Comparison of ENCODE assay signal across 18 cellular contexts in genomic region chr16:57527610-57528360, GRCh38. TPM values are rescaled to one million over a fixed set of nuclear protein-coding genes. Genes with fewer than 3 reads are reported as not detected.
DNase-seq lines count a peak whose midpoint lies in the region; ATAC-seq and TF ChIP-seq lines count a peak whose summit lies in the region.
"Had no signal": no experiment of that assay in that cellular context is flagged by ENCODE, and none has a peak within 500 bp of the region (broad histone marks: within the 10 kb centered on the region; RNA-seq: fewer than 3 reads in every experiment).

No MANE protein-coding gene starts in this region.

- TF ChIP-seq CTCF in H9 (conservative IDR thresholded peaks at IDR 0.05), result no peak
- no peak for TF ChIP-seq CTCF in glutamatergic neuron (IDR thresholded peaks at IDR 0.05; ENCODE audit: partially characterized antibody, unreplicated experiment)
- TF ChIP-seq CTCF in neural progenitor cell (IDR thresholded peaks at IDR 0.05), result no peak

- H3T11ph ChIP-seq in H9 (ENCODE audit: low read length), result no peak overlapping the region

- H2BK5ac ChIP-seq in H9 (ENCODE audit: insufficient read length, low read length), result no peak overlapping the region

- peak overlapping the region in 7 of 11 experiments; percentile 59 to 77 (median 73); a peak in 10 of 22 replicates for H3K27ac ChIP-seq in BLaER1 treated with 17β-estradiol and CSF1 and Interleukin-3, amounts not matched to agents 10 nM and 100 nM
- H3K27ac ChIP-seq in H9 (ENCODE audit: insufficient read length, low read depth, low read length), result no peak overlapping the region
- no peak overlapping the region for H3K27ac ChIP-seq in neural progenitor cell
- H3K27ac ChIP-seq: colonic mucosa, ovary, stomach had no signal

- peak overlapping the region; percentile 55 to 81 for H3K4me3 Mint-ChIP-seq in H9
- H3K4me3 Mint-ChIP-seq in glutamatergic neuron (ENCODE audit: unreplicated experiment), result peak overlapping the region; percentile 13
- H3K4me3 Mint-ChIP-seq in neural progenitor cell, result no peak overlapping the region
- no peak overlapping the region for H3K4me3 Mint-ChIP-seq in activated naive CD8-positive, alpha-beta T cell treated with anti-CD3 and anti-CD28 coated beads, Interleukin-2, amount 50 U/mL, for 24 hours
- H3K4me3 Mint-ChIP-seq: activated CD4-positive, alpha-beta T cell treated with anti-CD3 and anti-CD28 coated beads, Interleukin-2, amount 10 ng/mL, durations not matched to agents 24 days and 14 days had no signal

- H3K18ac ChIP-seq in H9 (ENCODE audit: insufficient read length, low read depth, low read length), result peak overlapping the region; percentile 14

- no peak overlapping the region for H4K8ac ChIP-seq in H9 (replicated peaks; ENCODE audit: insufficient read length, low read depth, low read length)

- H3K79me1 ChIP-seq in H9 (ENCODE audit: insufficient read depth, low read depth, low read length, poor library complexity, severe bottlenecking), result no peaks in the 10 kb centered on the region

- DNase-seq in H9 (no peak), glutamatergic neuron (no peak), neural progenitor cell (ENCODE audit: low spot score) (no peak), NCI-H187 treated with DMSO at 0.1 percent for 48 hours (lab: John Stamatoyannopoulos, UW) (no peak)
- no peak for DNase-seq in activated naive CD8-positive, alpha-beta T cell treated with anti-CD3 and anti-CD28 coated beads, Interleukin-2, amount 50 U/mL, for 24 hours
- DNase-seq: activated CD4-positive, alpha-beta T cell treated with anti-CD3 and anti-CD28 coated beads, Interleukin-2, amount 10 ng/mL, durations not matched to agents 24 days and 14 days; activated naive CD4-positive, alpha-beta T cell treated with anti-CD3 and anti-CD28 coated beads, Interleukin-2, amount 50 U/mL, for 16 hours; COR-L47; left ventricle myocardium superior; NCI-H1436 treated with DMSO at 0.1 percent for 48 hours; stimulated activated CD4-positive, alpha-beta T cell treated with anti-CD3 and anti-CD28 coated beads, Interleukin-1b, Interleukin-23, amount 100 ng/mL, for 48 hours had no signal

- peaks cover 16% of the 10 kb centered on the region for H3F3A ChIP-seq in neural progenitor cell (ENCODE audit: low read depth)

- H2AK5ac ChIP-seq in H9 (ENCODE audit: insufficient read length, low read length), result no peak overlapping the region

- no peak overlapping the region for H2BK12ac ChIP-seq in H9 (ENCODE audit: insufficient read length, low read depth, low read length)

- H3K9ac ChIP-seq in BLaER1 treated with 17β-estradiol and CSF1 and Interleukin-3, amounts not matched to agents 10 nM and 100 nM, result peak overlapping the region in 1 of 11 experiments; percentile 62; a peak in 4 of 22 replicates
- no peak overlapping the region for H3K9ac ChIP-seq in H9 (ENCODE audit: extremely low read depth, insufficient read length, low read length)
- no peak overlapping the region for H3K9ac ChIP-seq in neural progenitor cell

- H3K9me3 Mint-ChIP-seq in H9 (no peaks in the 10 kb centered on the region), glutamatergic neuron (ENCODE audit: unreplicated experiment) (peaks cover 17% of the 10 kb centered on the region), neural progenitor cell (no peaks in the 10 kb centered on the region)
- H3K9me3 Mint-ChIP-seq in activated naive CD8-positive, alpha-beta T cell treated with anti-CD3 and anti-CD28 coated beads, Interleukin-2, amount 50 U/mL, for 24 hours, result no peaks in the 10 kb centered on the region
- H3K9me3 Mint-ChIP-seq: activated CD4-positive, alpha-beta T cell treated with anti-CD3 and anti-CD28 coated beads, Interleukin-2, amount 10 ng/mL, durations not matched to agents 24 days and 14 days had no signal

- no peak overlapping the region for H3K56ac ChIP-seq in H9 (ENCODE audit: insufficient read length, low read depth, low read length)

- peaks cover 28% of the 10 kb centered on the region for H3K27me3 Mint-ChIP-seq in H9 (ENCODE audit: low read depth)
- peaks cover 30% of the 10 kb centered on the region for H3K27me3 Mint-ChIP-seq in glutamatergic neuron (ENCODE audit: unreplicated experiment)
- peaks cover 16% of the 10 kb centered on the region for H3K27me3 Mint-ChIP-seq in neural progenitor cell (ENCODE audit: insufficient read depth, low read depth)
- H3K27me3 Mint-ChIP-seq in activated naive CD8-positive, alpha-beta T cell treated with anti-CD3 and anti-CD28 coated beads, Interleukin-2, amount 50 U/mL, for 24 hours, result no peaks in the 10 kb centered on the region
- H3K27me3 Mint-ChIP-seq: activated CD4-positive, alpha-beta T cell treated with anti-CD3 and anti-CD28 coated beads, Interleukin-2, amount 10 ng/mL, durations not matched to agents 24 days and 14 days had no signal

- no peak overlapping the region for H4K5ac ChIP-seq in H9 (ENCODE audit: insufficient read length, low read depth, low read length)

- peak overlapping the region in 6 of 11 experiments; percentile 74 to 96 (median 92); a peak in 12 of 22 replicates for H3K4me2 ChIP-seq in BLaER1 treated with 17β-estradiol and CSF1 and Interleukin-3, amounts not matched to agents 10 nM and 100 nM
- H3K4me2 ChIP-seq in H9 (ENCODE audit: insufficient read depth, insufficient read length, low read length), result peak overlapping the region; percentile 63
- peak overlapping the region; percentile 81 for H3K4me2 ChIP-seq in neural progenitor cell

- H3K36me3 ChIP-seq in BLaER1 treated with 17β-estradiol and CSF1 and Interleukin-3, amounts not matched to agents 10 nM and 100 nM, result peaks cover 0 to 13% (median 3%) of the 10 kb centered on the region in 11 experiments; a peak in 6 of 22 replicates
- H3K36me3 ChIP-seq in neural progenitor cell, result no peaks in the 10 kb centered on the region
- H3K36me3 ChIP-seq: colonic mucosa, ovary, Peyer's patch had no signal

- no peak overlapping the region for H4K91ac ChIP-seq in H9 (ENCODE audit: insufficient read length, low read depth, low read length)

- H3K36me3 Mint-ChIP-seq in H9 (ENCODE audit: insufficient read depth in 1 of 3, low read depth in 3 of 3), result peaks cover 15 to 26% (median 21%) of the 10 kb centered on the region in 3 experiments; a peak in 6 of 7 replicates
- no peaks in the 10 kb centered on the region for H3K36me3 Mint-ChIP-seq in glutamatergic neuron (ENCODE audit: unreplicated experiment)
- H3K36me3 Mint-ChIP-seq in neural progenitor cell, result peaks cover 10% of the 10 kb centered on the region
- peaks cover 5% of the 10 kb centered on the region for H3K36me3 Mint-ChIP-seq in activated naive CD8-positive, alpha-beta T cell treated with anti-CD3 and anti-CD28 coated beads, Interleukin-2, amount 50 U/mL, for 24 hours (ENCODE audit: low read depth)

- H3K23ac ChIP-seq in H9 (ENCODE audit: insufficient read length, low read depth, low read length), result no peak overlapping the region

- H3K4me1 ChIP-seq in BLaER1 treated with 17β-estradiol and CSF1 and Interleukin-3, amounts not matched to agents 10 nM and 100 nM, result peaks cover 53 to 93% (median 78%) of the 10 kb centered on the region in 10 experiments
- peaks cover 5% of the 10 kb centered on the region; the same call in 1 of the 2 replicates for H3K4me1 ChIP-seq in H9 (ENCODE audit: insufficient read depth, low read length)
- peaks cover 10% of the 10 kb centered on the region for H3K4me1 ChIP-seq in neural progenitor cell

- H4K20me1 ChIP-seq in BLaER1 treated with 17β-estradiol and CSF1 and Interleukin-3, amounts not matched to agents 10 nM and 100 nM, result 0 out of 22 replicates have a peak, but pooled peaks cover 0 to 8% (median 0%) of the 10 kb centered on the region in 11 experiments
- H4K20me1 ChIP-seq in H9 (ENCODE audit: control insufficient read depth, insufficient read depth, insufficient read length) (peaks cover 3% of the 10 kb centered on the region), neural progenitor cell (ENCODE audit: low read depth) (peaks cover 11% of the 10 kb centered on the region)

- no peak overlapping the region for H2BK15ac ChIP-seq in H9 (ENCODE audit: low read depth, low read length)

- H3K27ac Mint-ChIP-seq in H9, result peak overlapping the region; percentile 51 to 77 (median 53); a peak in 4 of 7 replicates
- H3K27ac Mint-ChIP-seq in glutamatergic neuron (ENCODE audit: unreplicated experiment), result no peak overlapping the region
- peak overlapping the region; percentile 38 for H3K27ac Mint-ChIP-seq in neural progenitor cell
- no peak overlapping the region for H3K27ac Mint-ChIP-seq in activated naive CD8-positive, alpha-beta T cell treated with anti-CD3 and anti-CD28 coated beads, Interleukin-2, amount 50 U/mL, for 24 hours
- H3K27ac Mint-ChIP-seq: activated CD4-positive, alpha-beta T cell treated with anti-CD3 and anti-CD28 coated beads, Interleukin-2, amount 10 ng/mL, durations not matched to agents 24 days and 14 days had no signal

- H3K14ac ChIP-seq in H9 (ENCODE audit: insufficient read depth, low read length), result 0 out of 2 replicates have a peak overlapping the region, but pooled peaks have one; percentile 10

- no peak overlapping the region for H2BK20ac ChIP-seq in H9 (ENCODE audit: low read depth, low read length, poor library complexity, severe bottlenecking)

- H3K4me3 ChIP-seq in BLaER1 treated with 17β-estradiol and CSF1 and Interleukin-3, amounts not matched to agents 10 nM and 100 nM, result no peak overlapping the region
- peak overlapping the region; percentile 53 for H3K4me3 ChIP-seq in neural progenitor cell
- H3K4me3 ChIP-seq: ovary had no signal

- H3K9me3 ChIP-seq in BLaER1 treated with 17β-estradiol and CSF1 and Interleukin-3, amounts not matched to agents 10 nM and 100 nM (replicated peaks in 1 of 11), result no peaks in the 10 kb centered on the region
- H3K9me3 ChIP-seq in H9 (ENCODE audit: control insufficient read depth, low read depth, low read length) (no peaks in the 10 kb centered on the region), neural progenitor cell (ENCODE audit: low read depth) (no peaks in the 10 kb centered on the region)
- H3K9me3 ChIP-seq: colonic mucosa, ovary, Peyer's patch, stomach had no signal

- WGBS in H9 (ENCODE audit: extremely low coverage, insufficient read length, low lambda C conversion rate), result no CpG with 5 or more reads among the region's 19 CpGs

- H3K27me3 ChIP-seq in BLaER1 treated with 17β-estradiol and CSF1 and Interleukin-3, amounts not matched to agents 10 nM and 100 nM, result peaks cover 0 to 12% (median 0%) of the 10 kb centered on the region in 11 experiments; a peak in 2 of 22 replicates
- H3K27me3 ChIP-seq in H9 (ENCODE audit: insufficient read depth, low read length) (no peaks in the 10 kb centered on the region; the same call in 1 of the 2 replicates), neural progenitor cell (peaks cover 36% of the 10 kb centered on the region)
- H3K27me3 ChIP-seq: colonic mucosa, ovary, Peyer's patch had no signal

- H2AFZ ChIP-seq in H9 (ENCODE audit: low read length) (no peak overlapping the region), neural progenitor cell (replicated peaks) (peak overlapping the region; percentile 72)

- peaks cover 9% of the 10 kb centered on the region for H3K23me2 ChIP-seq in H9 (ENCODE audit: insufficient read length, low read depth, low read length, poor library complexity, severe bottlenecking)

- no peak overlapping the region for H2BK120ac ChIP-seq in H9 (ENCODE audit: low read depth, low read length, poor library complexity, severe bottlenecking)

- peaks cover 39 to 47% of the 10 kb centered on the region in 2 experiments for H3K4me1 Mint-ChIP-seq in H9
- peaks cover 14% of the 10 kb centered on the region for H3K4me1 Mint-ChIP-seq in glutamatergic neuron (ENCODE audit: low read depth, unreplicated experiment)
- peaks cover 31% of the 10 kb centered on the region for H3K4me1 Mint-ChIP-seq in neural progenitor cell
- peaks cover 34% of the 10 kb centered on the region for H3K4me1 Mint-ChIP-seq in activated naive CD8-positive, alpha-beta T cell treated with anti-CD3 and anti-CD28 coated beads, Interleukin-2, amount 50 U/mL, for 24 hours

- no peaks in the 10 kb centered on the region for H3K79me2 ChIP-seq in H9 (ENCODE audit: insufficient read depth, low read length)
- H3K79me2 ChIP-seq in neural progenitor cell (ENCODE audit: low read depth), result no peaks in the 10 kb centered on the region

- no peak for ATAC-seq in HG02973 (IDR thresholded peaks at IDR 0.05; ENCODE audit: unreplicated experiment)
- no peak for ATAC-seq in activated naive CD8-positive, alpha-beta T cell treated with anti-CD3 and anti-CD28 coated beads, Interleukin-2, amount 50 U/mL, for 24 hours
- ATAC-seq: left ventricle myocardium superior, sciatic nerve had no signal

- no peak overlapping the region for H3K4ac ChIP-seq in H9 (ENCODE audit: low read depth, low read length)

RNA-seq across cellular contexts. Expression of gene CCDC102A, which starts 8.6 kb away (rescaled TPM):
- 6.6 and 8.2 TPM in 2 replicates for total RNA-seq in H9 (2021)
- not detected for total RNA-seq in glutamatergic neuron (ENCODE audit: unreplicated experiment)
- 3.9 and 12.8 TPM in 2 replicates for total RNA-seq in neural progenitor cell (ENCODE audit: low replicate concordance)

RNA-seq across cellular contexts. Expression of gene ADGRG5, which starts 14.7 kb away (rescaled TPM):
- total RNA-seq in H9 (2021) (11.7 and 12.1 TPM in 2 replicates), glutamatergic neuron (ENCODE audit: unreplicated experiment) (not detected), neural progenitor cell (ENCODE audit: low replicate concordance) (2.2 and 3.1 TPM in 2 replicates)
- total RNA-seq: left ventricle myocardium superior had no signal

RNA-seq across cellular contexts. Expression of gene DOK4, which starts 41.5 kb away (rescaled TPM):
- total RNA-seq in H9 (2021), result 13.1 and 13.2 TPM in 2 replicates
- total RNA-seq in glutamatergic neuron (ENCODE audit: unreplicated experiment), result 23.4 TPM
- 10.5 and 27.4 TPM in 2 replicates for total RNA-seq in neural progenitor cell (ENCODE audit: low replicate concordance)

Comparison
In these comparisons a context has a peak if more than half of its experiments do, and no peak if none do; other contexts are left out.
1. H3K27ac ChIP-seq: peak in BLaER1 treated with 17β-estradiol and CSF1 and Interleukin-3, amounts not matched to agents 10 nM and 100 nM (7 of 11); none in H9 (single experiment) and neural progenitor cell (single experiment).
2. H3K27ac Mint-ChIP-seq: peak in H9 (3 of 3) and neural progenitor cell (single experiment); none in glutamatergic neuron (single experiment) and activated naive CD8-positive, alpha-beta T cell treated with anti-CD3 and anti-CD28 coated beads, Interleukin-2, amount 50 U/mL, for 24 hours (single experiment).
3. H3K4me3 Mint-ChIP-seq: peak in H9 (2 of 2) and glutamatergic neuron (single experiment); none in neural progenitor cell (single experiment) and activated naive CD8-positive, alpha-beta T cell treated with anti-CD3 and anti-CD28 coated beads, Interleukin-2, amount 50 U/mL, for 24 hours (single experiment).
4. Peak in every context shown above with its lines, with median percentiles within 50 percentile points of each other: H3K4me2 ChIP-seq.